1 cellular context compared by ENCODE assay signal in the genomic region with DNA sequence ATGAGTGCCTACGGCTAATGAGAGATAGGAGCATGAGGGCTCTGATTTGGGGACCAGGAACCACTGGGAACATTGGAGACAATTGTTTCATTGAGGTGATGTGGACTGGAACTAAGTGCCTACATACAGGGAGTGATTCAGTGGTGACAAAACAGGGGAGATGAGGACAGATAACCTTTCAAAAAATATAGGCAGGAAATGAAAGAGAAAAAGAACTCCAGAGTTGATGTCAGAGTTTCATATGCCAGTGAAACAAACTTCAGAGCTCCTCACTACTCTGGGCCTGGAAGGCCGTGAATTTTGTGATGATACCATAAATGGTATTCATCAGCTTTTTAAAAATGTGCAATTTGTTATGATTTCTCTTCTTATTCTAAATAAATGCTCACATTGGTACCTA.
TF ChIP-seq lines count a peak whose summit lies in the region.

No MANE protein-coding gene starts in this region.

TF ChIP-seq in GM12878, 131 proteins besides CTCF, POLR2A, EP300 and RAD21:
- TF ChIP-seq ETV6 (conservative IDR thresholded peaks at IDR 0.05 in 1 of 2, IDR thresholded peaks at IDR 0.05 in 1 of 2; ENCODE audit: borderline replicate concordance in 1 of 2, low read depth in 1 of 2) = peak in 1 of 2 experiments; percentile 70; a peak in 2 of 4 replicates
- no peak for TF ChIP-seq POLR2AphosphoS5 (IDR thresholded peaks at IDR 0.05; ENCODE audit: low read length)
TF ChIP-seq in GM12878: peak in this region for 1.
